In genomic region chr1:163399976-163400375, GRCh38 we compare ENCODE assay signal across 24 cellular contexts.
DNase-seq lines count a peak whose midpoint lies in the region; ATAC-seq and TF ChIP-seq lines count a peak whose summit lies in the region.
"Had no signal": no experiment of that assay in that cellular context is flagged by ENCODE, and none has a peak within 500 bp of the region (broad histone marks: within the 10 kb centered on the region; RNA-seq: fewer than 3 reads in every experiment).

No MANE protein-coding gene starts in this region.

- no peak for TF ChIP-seq CTCF in endodermal cell (conservative IDR thresholded peaks at IDR 0.05)

- H3K9me3 ChIP-seq in endodermal cell (ENCODE audit: control insufficient read depth, low read length): no peaks in the 10 kb centered on the region
- H3K9me3 ChIP-seq: psoas muscle, upper lobe of left lung had no signal

- DNase-seq in C1 segment of cervical spinal cord (lab: John Stamatoyannopoulos, UW) (peak in 9 of 14 donors; percentile 28 to 77 (median 42)), NCI-H2081 (lab: John Stamatoyannopoulos, UW) (peak; percentile 97 to 99), endodermal cell (peak; percentile 82), midbrain (lab: John Stamatoyannopoulos, UW) (peak; percentile 72), OCI-M2 (lab: John Stamatoyannopoulos, UW; ENCODE audit: unreplicated experiment) (no peak), LoVo (ENCODE audit: low spot score) (no peak), GF-D8 (lab: John Stamatoyannopoulos, UW) (no peak)
- DNase-seq: activated CD4-positive, alpha-beta T cell treated with anti-CD3 and anti-CD28 coated beads for 1 hour; activated naive CD8-positive, alpha-beta T cell treated with anti-CD3 and anti-CD28 coated beads for 36 hours; dermis blood vessel endothelial cell; erythroblast; islet precursor cell; KBM-7; naive thymus-derived CD8-positive, alpha-beta T cell; NCI-H524 treated with DMSO at 0.1 percent for 48 hours; psoas muscle; stimulated activated CD4-positive, alpha-beta T cell treated with anti-CD3 and anti-CD28 coated beads, Interleukin-2, amount 100 ng/mL, for 48 hours; SW 1271; upper lobe of left lung had no signal

- H3K9me3 Mint-ChIP-seq in endodermal cell: no peaks in the 10 kb centered on the region
- H3K9me3 Mint-ChIP-seq: activated naive CD8-positive, alpha-beta T cell treated with anti-CD3 and anti-CD28 coated beads for 36 hours; memory B cell; naive thymus-derived CD8-positive, alpha-beta T cell; stimulated activated naive CD8-positive, alpha-beta T cell treated with anti-CD3 and anti-CD28 coated beads, Interleukin-15, Interleukin-2, amounts not matched to agents 100 ng/mL and 50 ng/mL, for 24 hours had no signal

- no peak overlapping the region for H3K4me3 ChIP-seq in endodermal cell (ENCODE audit: low read length)
- H3K4me3 ChIP-seq: psoas muscle, skin epidermis, upper lobe of left lung had no signal

- H3K36me3 Mint-ChIP-seq in endodermal cell (ENCODE audit: low read depth): no peaks in the 10 kb centered on the region
- H3K36me3 Mint-ChIP-seq: activated naive CD8-positive, alpha-beta T cell treated with anti-CD3 and anti-CD28 coated beads for 36 hours; memory B cell; naive thymus-derived CD8-positive, alpha-beta T cell had no signal

- H3K27ac Mint-ChIP-seq in endodermal cell: peak overlapping the region; percentile 19
- H3K27ac Mint-ChIP-seq: activated naive CD8-positive, alpha-beta T cell treated with anti-CD3 and anti-CD28 coated beads for 36 hours; memory B cell; naive thymus-derived CD8-positive, alpha-beta T cell; stimulated activated naive CD8-positive, alpha-beta T cell treated with anti-CD3 and anti-CD28 coated beads, Interleukin-15, Interleukin-2, amounts not matched to agents 100 ng/mL and 50 ng/mL, for 24 hours had no signal

- WGBS in endodermal cell (ENCODE audit: insufficient coverage in 1 of 2, insufficient read length in 1 of 2), 2 experiments: 39 to 46% methylated on average over 7 to 9 of the region's 9 CpGs

- H3K4me3 Mint-ChIP-seq in endodermal cell: no peak overlapping the region
- H3K4me3 Mint-ChIP-seq: activated naive CD8-positive, alpha-beta T cell treated with anti-CD3 and anti-CD28 coated beads for 36 hours; memory B cell; naive thymus-derived CD8-positive, alpha-beta T cell; stimulated activated naive CD8-positive, alpha-beta T cell treated with anti-CD3 and anti-CD28 coated beads, Interleukin-15, Interleukin-2, amounts not matched to agents 100 ng/mL and 50 ng/mL, for 24 hours had no signal

- H3K27me3 Mint-ChIP-seq in endodermal cell (ENCODE audit: insufficient read depth): peaks cover 2% of the 10 kb centered on the region

- peak overlapping the region; percentile 93 for H3K27ac ChIP-seq in endodermal cell (ENCODE audit: low read depth, low read length)
- H3K27ac ChIP-seq: psoas muscle, skin epidermis, upper lobe of left lung had no signal

- ATAC-seq in GM18502 (IDR thresholded peaks at IDR 0.05; ENCODE audit: poor library complexity, unreplicated experiment): no peak
- ATAC-seq: naive thymus-derived CD8-positive, alpha-beta T cell; psoas muscle; Right ventricle myocardium inferior had no signal

- no peaks in the 10 kb centered on the region for H3K4me1 ChIP-seq in endodermal cell (ENCODE audit: control insufficient read depth, insufficient read depth, low read length)
- H3K4me1 ChIP-seq: psoas muscle, upper lobe of left lung had no signal

- no peaks in the 10 kb centered on the region for H3K36me3 ChIP-seq in endodermal cell (ENCODE audit: control insufficient read depth, insufficient read depth, low read length)
- H3K36me3 ChIP-seq: upper lobe of left lung had no signal

- H3K27me3 ChIP-seq in endodermal cell (ENCODE audit: control insufficient read depth, insufficient read depth, low read length, poor library complexity, severe bottlenecking): no peaks in the 10 kb centered on the region
- H3K27me3 ChIP-seq: upper lobe of left lung had no signal

- peaks cover 13% of the 10 kb centered on the region for H3K4me1 Mint-ChIP-seq in endodermal cell
- H3K4me1 Mint-ChIP-seq: activated naive CD8-positive, alpha-beta T cell treated with anti-CD3 and anti-CD28 coated beads for 36 hours; memory B cell; naive thymus-derived CD8-positive, alpha-beta T cell had no signal

- H3K9ac ChIP-seq in endodermal cell (ENCODE audit: extremely low read depth, low read length, poor library complexity, severe bottlenecking): no peak overlapping the region

Comparison
In these comparisons a context has a peak if more than half of its experiments do, and no peak if none do; other contexts are left out.
1. DNase-seq: peak in C1 segment of cervical spinal cord (9 of 14), NCI-H2081 (2 of 2), endodermal cell (single experiment) and midbrain (single experiment); none in OCI-M2 (single experiment), LoVo (single experiment) and GF-D8 (single experiment).